Comparison of ENCODE assay signal across 29 cellular contexts in genomic region chr18:69267895-69268294, GRCh38.
"Had no signal": no experiment of that assay in that cellular context is flagged by ENCODE, and none has a peak within 500 bp of the region (broad histone marks: within the 10 kb centered on the region; RNA-seq: fewer than 3 reads in every experiment).

No MANE protein-coding gene starts in this region.

- H3K4me1 Mint-ChIP-seq: endodermal cell; naive thymus-derived CD4-positive, alpha-beta T cell; nephron; neural progenitor cell had no signal

- H3K36me3 Mint-ChIP-seq: naive thymus-derived CD4-positive, alpha-beta T cell; neural progenitor cell had no signal

- H3K27me3 ChIP-seq: gastroesophageal sphincter, heart left ventricle, hepatocyte, left lung, neural progenitor cell, stomach, thyroid gland, vagina had no signal

- H3K27ac ChIP-seq: epithelial cell of prostate, gastroesophageal sphincter, heart left ventricle, hepatocyte, left lung, neural progenitor cell, parathyroid adenoma, stomach, thyroid gland, vagina had no signal

- H3K4me2 ChIP-seq: hepatocyte, neural progenitor cell, smooth muscle cell had no signal

- H3K36me3 ChIP-seq: gastroesophageal sphincter, heart left ventricle, left lung, neural progenitor cell, stomach, thyroid gland, vagina had no signal

- DNase-seq: effector CD8-positive, alpha-beta T cell; endodermal cell; foreskin fibroblast; heart left ventricle; left cardiac atrium; left lung; mesenchymal stem cell; midbrain; naive thymus-derived CD4-positive, alpha-beta T cell; stimulated activated CD4-positive, alpha-beta T cell treated with anti-CD3 and anti-CD28 coated beads, Interleukin-12 subunit alpha, Interleukin-12 subunit beta, amount 100 ng/mL, for 4 hours; stimulated activated CD4-positive, alpha-beta T cell treated with anti-CD3 and anti-CD28 coated beads, Interleukin-1b, Interleukin-23, amount 100 ng/mL, for 48 hours; stimulated activated CD4-positive, alpha-beta T cell treated with anti-CD3 and anti-CD28 coated beads, Interleukin-4, amount 100 ng/mL, for 1 hour; stimulated activated CD8-positive, alpha-beta memory T cell treated with anti-CD3 and anti-CD28 coated beads, Interleukin-4, amount 100 ng/mL, for 48 hours; stimulated activated naive CD4-positive, alpha-beta T cell; stomach; thyroid gland; trophoblast cell had no signal

- H3K4me3 ChIP-seq: gastroesophageal sphincter, heart left ventricle, hepatocyte, left lung, neural progenitor cell, smooth muscle cell, stomach, thyroid gland, vagina had no signal

- H2AFZ ChIP-seq: hepatocyte, neural progenitor cell, parathyroid adenoma had no signal

- H3K27me3 Mint-ChIP-seq: dendritic cell treated with granulocyte-macrophage colony-stimulating factor and Interleukin-4, amounts not matched to agents 40 ng/mL and 50 ng/mL, for 4 days; naive thymus-derived CD4-positive, alpha-beta T cell; progenitor cell of endocrine pancreas had no signal

- H3K4me3 Mint-ChIP-seq: dendritic cell treated with granulocyte-macrophage colony-stimulating factor and Interleukin-4, amounts not matched to agents 40 ng/mL and 50 ng/mL, for 4 days; endodermal cell; naive thymus-derived CD4-positive, alpha-beta T cell; nephron; neural progenitor cell had no signal

- ATAC-seq: esophagus mucosa; gastroesophageal sphincter; heart left ventricle; left cardiac atrium; left lung; naive thymus-derived CD4-positive, alpha-beta T cell; sciatic nerve had no signal

- H3K79me2 ChIP-seq: hepatocyte, parathyroid adenoma had no signal

- H3K9me3 ChIP-seq: gastroesophageal sphincter, thyroid gland, vagina had no signal

- H3K27ac Mint-ChIP-seq: dendritic cell treated with granulocyte-macrophage colony-stimulating factor and Interleukin-4, amounts not matched to agents 40 ng/mL and 50 ng/mL, for 4 days; endodermal cell; naive thymus-derived CD4-positive, alpha-beta T cell; nephron; neural progenitor cell; progenitor cell of endocrine pancreas had no signal

- H3K4me1 ChIP-seq: gastroesophageal sphincter, heart left ventricle, left lung, neural progenitor cell, parathyroid adenoma, stomach, thyroid gland, vagina had no signal
